Comparison of ENCODE assay signal across 15 cellular contexts in the genomic region with DNA sequence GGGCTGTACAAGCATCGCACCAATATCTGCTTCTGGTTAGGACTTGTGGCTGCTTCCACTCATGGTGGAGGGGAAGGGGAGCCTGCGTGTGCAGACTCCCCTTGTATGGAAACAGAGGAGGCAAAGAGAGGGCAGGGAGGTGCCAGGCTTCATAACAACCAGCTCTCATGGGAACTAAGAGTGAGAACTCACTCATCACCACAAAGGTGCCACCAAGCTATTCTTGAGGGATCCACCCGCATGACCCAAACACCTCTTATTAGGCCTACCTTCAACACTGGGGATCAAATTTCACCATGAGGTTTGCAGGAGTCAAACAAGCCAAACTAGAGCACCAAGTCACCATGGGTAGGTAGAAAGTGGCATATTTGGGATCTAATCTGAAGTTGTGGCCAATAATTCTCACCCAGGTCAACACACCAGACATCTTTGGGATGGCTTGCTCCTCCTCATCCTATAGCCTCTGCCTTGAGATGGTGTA. TPM values are rescaled to one million over a fixed set of nuclear protein-coding genes. Genes with fewer than 3 reads are reported as not detected.
A peak's percentile ranks its signal among the peaks of the same experiment; 100 is the strongest.
DNase-seq lines count a peak whose midpoint lies in the region; ATAC-seq and TF ChIP-seq lines count a peak whose summit lies in the region.
"Had no signal": no experiment of that assay in that cellular context is flagged by ENCODE, and none has a peak within 500 bp of the region (broad histone marks: within the 10 kb centered on the region; RNA-seq: fewer than 3 reads in every experiment).

No MANE protein-coding gene starts in this region.

- H2AFZ ChIP-seq in GM23248, result peak overlapping the region; percentile 57
- H2AFZ ChIP-seq in osteoblast (ENCODE audit: low read length), result peak overlapping the region; percentile 85

- peak overlapping the region; percentile 85 for H3K27ac ChIP-seq in GM23248
- peak overlapping the region; percentile 86 for H3K27ac ChIP-seq in osteoblast (ENCODE audit: low read depth, low read length)
- H3K27ac ChIP-seq: esophagus muscularis mucosa, ovary, uterus had no signal

- H3K27ac Mint-ChIP-seq in activated T-cell treated with anti-CD3 and anti-CD28 coated beads, Interleukin-2, amount 50 U/mL, for 72 hours, result peak overlapping the region; percentile 64

- H3K4me3 ChIP-seq in GM23248 (no peak overlapping the region), osteoblast (ENCODE audit: insufficient read depth, low read length) (no peak overlapping the region)
- H3K4me3 ChIP-seq: esophagus muscularis mucosa, lung, ovary, uterus had no signal

- H3F3A ChIP-seq in GM23248 (ENCODE audit: insufficient read depth), result peaks cover 30% of the 10 kb centered on the region

- peak overlapping the region; percentile 73 to 75 for H3K4me3 Mint-ChIP-seq in activated T-cell treated with anti-CD3 and anti-CD28 coated beads, Interleukin-2, amount 50 U/mL, for 72 hours

- H3K27me3 Mint-ChIP-seq in activated T-cell treated with anti-CD3 and anti-CD28 coated beads, Interleukin-2, amount 50 U/mL, for 72 hours (ENCODE audit: low read depth), result no peaks in the 10 kb centered on the region

- H3K79me2 ChIP-seq in GM23248 (ENCODE audit: insufficient read depth) (no peaks in the 10 kb centered on the region), osteoblast (ENCODE audit: insufficient read depth, low read length) (no peaks in the 10 kb centered on the region)

- peak; percentile 28 for DNase-seq in activated CD4-positive, alpha-beta T cell treated with anti-CD3 and anti-CD28 coated beads for 48 hours
- DNase-seq in activated CD4-positive, alpha-beta T cell treated with anti-CD3 and anti-CD28 coated beads, Interleukin-2, amount 50 U/mL, for 1 hour, result no peak
- no peak for DNase-seq in GM23248
- no peak for DNase-seq in activated T-cell treated with anti-CD3 and anti-CD28 coated beads, Interleukin-2, amount 50 U/mL, for 72 hours
- DNase-seq in osteoblast (ENCODE audit: insufficient read length, low spot score, missing footprints), result no peak
- no peak for DNase-seq in glomerular visceral epithelial cell (ENCODE audit: extremely low spot score)
- DNase-seq in NCI-H526 (lab: John Stamatoyannopoulos, UW), result no peak
- DNase-seq in cardiac septum (ENCODE audit: low spot score), result no peak
- DNase-seq: NCI-H2227 treated with DMSO at 0.1 percent for 48 hours, ovary, uterus had no signal

- H3K36me3 Mint-ChIP-seq in activated T-cell treated with anti-CD3 and anti-CD28 coated beads, Interleukin-2, amount 50 U/mL, for 72 hours (ENCODE audit: insufficient read depth in 2 of 2), result peaks cover 9 to 10% of the 10 kb centered on the region in 2 donors

- in situ Hi-C loops in GM23248 (cut with MboI), result no loop called here

- H3K9me3 ChIP-seq in GM23248 (ENCODE audit: low read depth) (no peaks in the 10 kb centered on the region), osteoblast (ENCODE audit: low read depth, low read length) (no peaks in the 10 kb centered on the region)
- H3K9me3 ChIP-seq: esophagus muscularis mucosa, ovary, uterus had no signal

- H3K9ac ChIP-seq in GM23248, result no peak overlapping the region; the same call in 1 of the 2 replicates

- H3K4me1 Mint-ChIP-seq in activated T-cell treated with anti-CD3 and anti-CD28 coated beads, Interleukin-2, amount 50 U/mL, for 72 hours (ENCODE audit: low read depth), result peaks cover 59% of the 10 kb centered on the region

- no peaks in the 10 kb centered on the region for H3K36me3 ChIP-seq in GM23248 (ENCODE audit: low read depth)
- H3K36me3 ChIP-seq in osteoblast (ENCODE audit: insufficient read depth, low read length), result no peaks in the 10 kb centered on the region
- H3K36me3 ChIP-seq: esophagus muscularis mucosa, ovary, uterus had no signal

- peaks cover 6 to 10% of the 10 kb centered on the region in 2 donors for H3K9me3 Mint-ChIP-seq in activated T-cell treated with anti-CD3 and anti-CD28 coated beads, Interleukin-2, amount 50 U/mL, for 72 hours

- no peaks in the 10 kb centered on the region for H3K9me2 ChIP-seq in GM23248 (ENCODE audit: insufficient read depth)

- H4K20me1 ChIP-seq in GM23248 (ENCODE audit: insufficient read depth) (no peaks in the 10 kb centered on the region), osteoblast (ENCODE audit: insufficient read depth, low read length) (no peaks in the 10 kb centered on the region)

- intact Hi-C loops in cardiac septum (cut with DNase I), result no loop called here

- H3K4me2 ChIP-seq in GM23248 (ENCODE audit: unreplicated experiment) (peak overlapping the region; percentile 20), osteoblast (ENCODE audit: insufficient read depth, low read length) (no peak overlapping the region)

- H3K4me1 ChIP-seq in GM23248 (ENCODE audit: insufficient read depth), result peaks cover 29% of the 10 kb centered on the region
- peaks cover 28% of the 10 kb centered on the region for H3K4me1 ChIP-seq in osteoblast (ENCODE audit: insufficient read depth, low read length)
- H3K4me1 ChIP-seq: esophagus muscularis mucosa had no signal

- TF ChIP-seq CTCF in osteoblast (IDR thresholded peaks at IDR 0.05; ENCODE audit: extremely low read depth, low read depth, low read length), result no peak

- peak; percentile 38 to 55 for ATAC-seq in activated T-cell treated with anti-CD3 and anti-CD28 coated beads, Interleukin-2, amount 50 U/mL, for 72 hours (replicated peaks in 1 of 2)

- no peaks in the 10 kb centered on the region for H3K27me3 ChIP-seq in GM23248 (replicated peaks; ENCODE audit: insufficient read depth)
- no peaks in the 10 kb centered on the region for H3K27me3 ChIP-seq in osteoblast (ENCODE audit: insufficient read depth, low read length)
- H3K27me3 ChIP-seq: esophagus muscularis mucosa, ovary, uterus had no signal

- 97 to 100% methylated on average over 3 of the region's 3 CpGs for WGBS in GM23248 (ENCODE audit: low coverage in 1 of 2, low lambda C conversion rate in 2 of 2, missing lambda C conversion rate in 2 of 2), 2 experiments

RNA-seq across cellular contexts. Expression of gene RUBCNL, which starts 46.4 kb away (rescaled TPM):
- 2.1 and 2.7 TPM in 2 replicates for total RNA-seq in GM23248 (2014; rRNA removed; shearing (Covaris generic))
- 1.1 and 1.3 TPM in 2 replicates for polyA plus RNA-seq in GM23248 (2016; fragmentation: Nextera tagmentation; extraction: Ambion mirVana)
- 10 to 100 TPM in 1 of 2 donors, 1 to 10 TPM in 1; 8.9 to 17.3 TPM for total RNA-seq in activated T-cell treated with anti-CD3 and anti-CD28 coated beads, Interleukin-2, amount 50 U/mL, for 72 hours
- total RNA-seq in osteoblast (6.5 and 7.4 TPM in 2 replicates), cardiac septum (1.9 TPM)
- total RNA-seq: Daoy, RPMI7951 had no signal
